Comparison of ENCODE assay signal across 16 cellular contexts in the genomic region with DNA sequence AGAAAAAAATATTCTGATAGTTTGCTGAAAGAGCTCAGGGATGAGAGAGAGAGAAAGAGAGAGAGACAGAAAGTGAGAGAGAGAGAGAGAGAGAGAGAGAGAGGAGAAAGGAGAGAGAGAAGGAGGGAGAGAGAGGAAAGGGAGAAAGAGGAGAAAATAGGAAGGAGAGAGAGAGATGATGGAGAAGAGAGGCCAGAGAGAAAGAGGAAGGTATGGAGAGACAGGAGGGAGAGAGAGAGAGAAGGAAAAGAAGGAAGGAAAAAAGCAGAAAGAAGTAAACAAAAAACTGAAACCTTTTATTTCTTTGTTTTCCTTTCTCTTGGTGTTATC.
DNase-seq lines count a peak whose midpoint lies in the region; ATAC-seq and TF ChIP-seq lines count a peak whose summit lies in the region.
"Had no signal": no experiment of that assay in that cellular context is flagged by ENCODE, and none has a peak within 500 bp of the region (broad histone marks: within the 10 kb centered on the region; RNA-seq: fewer than 3 reads in every experiment).

No MANE protein-coding gene starts in this region.

- peak overlapping the region; percentile 34 for H2AFZ ChIP-seq in neural cell (ENCODE audit: low read depth, low read length)

- POLR2A ChIA-PET in CD4-positive, alpha-beta T cell (lab: Charles Lee): no interaction called here

- no peaks in the 10 kb centered on the region for H3K9me3 ChIP-seq in CD4-positive, alpha-beta T cell (ENCODE audit: control insufficient read depth, low read length)
- no peaks in the 10 kb centered on the region for H3K9me3 ChIP-seq in neural cell (ENCODE audit: low read length)
- H3K9me3 ChIP-seq: thyroid gland had no signal

- no peaks in the 10 kb centered on the region for H3K79me2 ChIP-seq in neural cell (replicated peaks; ENCODE audit: insufficient read depth, low read length)

- no peaks in the 10 kb centered on the region for H3F3A ChIP-seq in neural cell (ENCODE audit: insufficient read depth, low read length, poor library complexity, severe bottlenecking)

- H3K36me3 Mint-ChIP-seq in CD4-positive, alpha-beta T cell (ENCODE audit: low read depth): no peaks in the 10 kb centered on the region
- H3K36me3 Mint-ChIP-seq in HFFc6 (ENCODE audit: low read depth): peaks cover 3% of the 10 kb centered on the region; the same call in 1 of the 2 replicates
- peaks cover 4% of the 10 kb centered on the region for H3K36me3 Mint-ChIP-seq in central memory CD8-positive, alpha-beta T cell (ENCODE audit: insufficient read depth)

- H3K9ac ChIP-seq in neural cell (ENCODE audit: low read length): peak overlapping the region; percentile 57

- H3K4me3 Mint-ChIP-seq in CD4-positive, alpha-beta T cell: no peak overlapping the region
- peak overlapping the region; percentile 36; the same call in 1 of the 2 replicates for H3K4me3 Mint-ChIP-seq in HFFc6
- H3K4me3 Mint-ChIP-seq in central memory CD8-positive, alpha-beta T cell: peak overlapping the region; percentile 41

- no peaks in the 10 kb centered on the region for H3K36me3 ChIP-seq in neural cell (ENCODE audit: insufficient read depth, low read length)
- H3K36me3 ChIP-seq: thyroid gland had no signal

- CTCF ChIA-PET in CD4-positive, alpha-beta T cell (lab: Charles Lee): no interaction called here

- TF ChIP-seq RAD21 in neural cell (conservative IDR thresholded peaks at IDR 0.05): no peak

- ATAC-seq in CD4-positive, alpha-beta T cell (ENCODE audit: poor library complexity): no peak
- ATAC-seq in central memory CD8-positive, alpha-beta T cell (replicated peaks; ENCODE audit: extremely low read depth, poor library complexity, severe bottlenecking): no peak
- ATAC-seq in HG03280 (IDR thresholded peaks at IDR 0.05; ENCODE audit: unreplicated experiment): no peak
- ATAC-seq: PC-3 had no signal

- H3K27ac Mint-ChIP-seq in CD4-positive, alpha-beta T cell: peak overlapping the region; percentile 4
- H3K27ac Mint-ChIP-seq in HFFc6: peak overlapping the region; percentile 74
- peak overlapping the region; percentile 96 for H3K27ac Mint-ChIP-seq in central memory CD8-positive, alpha-beta T cell (ENCODE audit: low read depth)

- no peaks in the 10 kb centered on the region for H3K27me3 Mint-ChIP-seq in CD4-positive, alpha-beta T cell
- H3K27me3 Mint-ChIP-seq in HFFc6 (ENCODE audit: insufficient read depth): peaks cover 1% of the 10 kb centered on the region
- no peaks in the 10 kb centered on the region for H3K27me3 Mint-ChIP-seq in central memory CD8-positive, alpha-beta T cell

- peaks cover 36% of the 10 kb centered on the region for H3K4me1 Mint-ChIP-seq in CD4-positive, alpha-beta T cell (ENCODE audit: low read depth)
- peaks cover 69% of the 10 kb centered on the region for H3K4me1 Mint-ChIP-seq in HFFc6 (ENCODE audit: low read depth)
- H3K4me1 Mint-ChIP-seq in central memory CD8-positive, alpha-beta T cell: peaks cover 31% of the 10 kb centered on the region

- H3K4me2 ChIP-seq in neural cell (ENCODE audit: low read length): peak overlapping the region; percentile 56

- H3K9me2 ChIP-seq in neural cell (ENCODE audit: insufficient read depth, low read length): no peaks in the 10 kb centered on the region

- no peak overlapping the region for H3K27ac ChIP-seq in CD4-positive, alpha-beta T cell (ENCODE audit: low read depth, low read length)
- H3K27ac ChIP-seq in neural cell (ENCODE audit: low read length): peak overlapping the region; percentile 91
- H3K27ac ChIP-seq: epithelial cell of prostate, thyroid gland had no signal

- intact Hi-C loops in CD4-positive, alpha-beta T cell (cut with DNase I, micrococcal nuclease): no loop called here

- no peaks in the 10 kb centered on the region for H3K27me3 ChIP-seq in CD4-positive, alpha-beta T cell (ENCODE audit: control insufficient read depth, insufficient read depth, low read length)
- H3K27me3 ChIP-seq in neural cell (ENCODE audit: insufficient read depth, low read depth, low read length): no peaks in the 10 kb centered on the region
- H3K27me3 ChIP-seq: thyroid gland had no signal

- H3K4me3 ChIP-seq in neural cell (ENCODE audit: low read length): peak overlapping the region; percentile 50
- H3K4me3 ChIP-seq: thyroid gland had no signal

- TF ChIP-seq CTCF in CD4-positive, alpha-beta T cell (IDR thresholded peaks at IDR 0.05): no peak
- TF ChIP-seq CTCF in HFFc6 (IDR thresholded peaks at IDR 0.05): no peak
- no peak for TF ChIP-seq CTCF in neural cell (IDR thresholded peaks at IDR 0.05; ENCODE audit: poor library complexity, severe bottlenecking)

- no peaks in the 10 kb centered on the region for H4K20me1 ChIP-seq in neural cell (ENCODE audit: insufficient read depth)

- peak; percentile 5 for TF ChIP-seq EP300 in neural cell (conservative IDR thresholded peaks at IDR 0.05; ENCODE audit: poor library complexity, severe bottlenecking)

- no peak for DNase-seq in CD4-positive, alpha-beta T cell
- DNase-seq in HFFc6 (no peak), NCI-H510A treated with DMSO at 0.1 percent for 48 hours (lab: John Stamatoyannopoulos, UW) (no peak), dermis blood vessel endothelial cell (no peak), OCI-M2 (lab: John Stamatoyannopoulos, UW; ENCODE audit: unreplicated experiment) (no peak)
- DNase-seq in central memory CD8-positive, alpha-beta T cell (ENCODE audit: low spot score in 2 of 2): no peak
- DNase-seq: activated CD4-positive, CD25-positive, alpha-beta regulatory T cell; aorta; NCI-H187 treated with DMSO at 0.1 percent for 48 hours; occipital lobe; stimulated activated CD4-positive, alpha-beta T cell treated with anti-CD3 and anti-CD28 coated beads, Interleukin-4, amount 100 ng/mL, for 24 hours; thyroid gland had no signal

- H3K9me3 Mint-ChIP-seq in CD4-positive, alpha-beta T cell: no peaks in the 10 kb centered on the region
- no peaks in the 10 kb centered on the region for H3K9me3 Mint-ChIP-seq in HFFc6
- H3K9me3 Mint-ChIP-seq in central memory CD8-positive, alpha-beta T cell: no peaks in the 10 kb centered on the region

TF ChIP-seq in neural cell, 6 proteins besides CTCF, POLR2A, EP300 and RAD21:
- TF ChIP-seq MXI1 (conservative IDR thresholded peaks at IDR 0.05; ENCODE audit: poor library complexity, severe bottlenecking) (peak; percentile 10), SMC3 (conservative IDR thresholded peaks at IDR 0.05; ENCODE audit: poor library complexity) (peak; percentile 23), POLR2AphosphoS5 (IDR thresholded peaks at IDR 0.05) (no peak)

Comparison
In these comparisons a context has a peak if more than half of its experiments do, and no peak if none do; other contexts are left out.
1. H3K27ac Mint-ChIP-seq: peak in every context shown above with its lines; median percentile 96 in central memory CD8-positive, alpha-beta T cell; 74 in HFFc6; 4 in CD4-positive, alpha-beta T cell.